Comparison of ENCODE assay signal across 14 cellular contexts in genomic region chr12:107436376-107436775, GRCh38.
DNase-seq lines count a peak whose midpoint lies in the region; ATAC-seq and TF ChIP-seq lines count a peak whose summit lies in the region.
"Had no signal": no experiment of that assay in that cellular context is flagged by ENCODE, and none has a peak within 500 bp of the region (broad histone marks: within the 10 kb centered on the region; RNA-seq: fewer than 3 reads in every experiment).

No MANE protein-coding gene starts in this region.

- no peak for ATAC-seq in HG02938 (IDR thresholded peaks at IDR 0.05; ENCODE audit: unreplicated experiment)

- no peak overlapping the region for H3K27ac ChIP-seq in Peyer's patch
- H3K27ac ChIP-seq: stomach had no signal

- H3K9me3 ChIP-seq in Peyer's patch = no peaks in the 10 kb centered on the region
- H3K9me3 ChIP-seq: stomach had no signal

- H3K27me3 ChIP-seq in Peyer's patch = no peaks in the 10 kb centered on the region

- no peak overlapping the region for H3K4me3 ChIP-seq in epithelial cell of esophagus (ENCODE audit: low read length)
- H3K4me3 ChIP-seq in Peyer's patch = no peak overlapping the region
- H3K4me3 ChIP-seq: stomach had no signal

- no peaks in the 10 kb centered on the region for H3K36me3 ChIP-seq in Peyer's patch
- H3K36me3 ChIP-seq: stomach had no signal

- peaks cover 0 to 4% (median 0%) of the 10 kb centered on the region in 4 donors for H3K4me1 ChIP-seq in Peyer's patch
- H3K4me1 ChIP-seq: stomach had no signal

- DNase-seq in Daoy (ENCODE audit: low read depth) (peak; percentile 70), NCI-H226 (peak; percentile 93), epithelial cell of esophagus (ENCODE audit: low read depth) (peak; percentile 97), kidney tubule cell (ENCODE audit: low spot score) (peak; percentile 88), amygdala (lab: John Stamatoyannopoulos, UW) (no peak), Peyer's patch (no peak), SK-N-DZ (ENCODE audit: low spot score) (no peak)
- DNase-seq: activated CD4-positive, CD25-positive, alpha-beta regulatory T cell treated with anti-CD3 and anti-CD28 coated beads, Interleukin-2, amount 50 U/mL, for 72 hours; caudate nucleus; NCI-H1417; NCI-H69; stimulated activated CD4-positive, alpha-beta T cell treated with anti-CD3 and anti-CD28 coated beads, Interleukin-4, amount 100 ng/mL, for 4 hours; stomach had no signal

- TF ChIP-seq CTCF in epithelial cell of esophagus (IDR thresholded peaks at IDR 0.05; ENCODE audit: insufficient read depth, low read depth, low read length, missing control alignments) (no peak), Peyer's patch (IDR thresholded peaks at IDR 0.05) (no peak)

- no peak for TF ChIP-seq POLR2A in Peyer's patch (IDR thresholded peaks at IDR 0.05)

Comparison
In these comparisons a context has a peak if more than half of its experiments do, and no peak if none do; other contexts are left out.
1. DNase-seq: peak in Daoy (single experiment), NCI-H226 (single experiment), epithelial cell of esophagus (single experiment) and kidney tubule cell (single experiment); none in amygdala (0 of 56), Peyer's patch (0 of 3) and SK-N-DZ (single experiment).